Comparison of ENCODE assay signal across 12 cellular contexts in the genomic region with DNA sequence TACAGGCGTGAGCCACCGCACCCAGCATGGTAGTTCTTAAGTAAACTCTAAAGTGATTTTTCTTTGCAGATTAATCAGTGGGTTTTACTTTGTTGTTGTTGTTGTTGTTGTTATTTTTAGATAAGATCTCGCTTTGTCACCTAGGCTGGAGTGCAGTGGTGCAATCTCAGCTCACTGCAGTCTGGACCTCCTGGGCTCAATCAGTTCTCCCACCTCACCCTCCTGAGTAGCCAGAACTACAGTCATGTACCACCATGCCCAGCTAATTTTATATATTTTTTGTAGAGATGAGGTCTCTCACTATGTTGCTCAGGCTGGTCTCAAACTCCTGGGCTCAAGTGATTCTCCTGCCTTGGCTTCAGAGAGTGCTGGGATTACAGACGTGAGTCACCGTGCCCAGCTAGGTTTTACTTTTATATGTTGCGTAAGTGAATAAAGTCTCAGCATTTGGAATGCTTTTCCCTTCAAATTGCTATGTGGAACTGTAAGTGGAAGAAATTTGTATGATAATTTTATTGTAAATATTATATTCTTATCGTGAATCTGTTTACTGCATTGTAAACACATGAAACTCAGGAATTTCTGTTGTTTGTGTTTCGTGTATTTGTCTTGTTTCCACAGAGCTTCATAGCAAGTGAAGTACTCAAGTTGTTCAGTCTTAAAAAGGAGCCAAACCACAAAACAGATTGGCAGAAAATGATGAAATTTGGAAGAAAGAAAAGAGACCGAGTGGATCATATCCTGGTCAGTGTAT. TPM values are rescaled to one million over a fixed set of nuclear protein-coding genes. Genes with fewer than 3 reads are reported as not detected.
DNase-seq lines count a peak whose midpoint lies in the region; ATAC-seq and TF ChIP-seq lines count a peak whose summit lies in the region.
"Had no signal": no experiment of that assay in that cellular context is flagged by ENCODE, and none has a peak within 500 bp of the region (broad histone marks: within the 10 kb centered on the region; RNA-seq: fewer than 3 reads in every experiment).

No MANE protein-coding gene starts in this region.

- DNase-seq in HFFc6: peak; percentile 84
- peak; percentile 93 for DNase-seq in adipocyte (ENCODE audit: low read depth)
- DNase-seq in glomerular visceral epithelial cell (ENCODE audit: extremely low spot score): peak; percentile 8
- DNase-seq in SIG-M5 (lab: John Stamatoyannopoulos, UW): no peak
- no peak for DNase-seq in stimulated activated naive B cell treated with anti-CD40 and anti-IgM and Interleukin-4, amounts not matched to agents 10 μg/mL and 1 μg/mL and 100 μg/mL, for 72 hours
- no peak for DNase-seq in NCI-H2227 (lab: John Stamatoyannopoulos, UW; ENCODE audit: unreplicated experiment)
- DNase-seq: activated CD4-positive, alpha-beta T cell treated with anti-CD3 and anti-CD28 coated beads for 4 hours; activated naive CD4-positive, alpha-beta T cell treated with anti-CD3 and anti-CD28 coated beads, Interleukin-2, amount 50 U/mL, for 16 hours; kidney glomerular epithelial cell had no signal

- peak overlapping the region; percentile 21 for H3K4me3 ChIP-seq in adipocyte (ENCODE audit: low read length)
- peak overlapping the region; percentile 17 to 40 for H3K4me3 ChIP-seq in stomach smooth muscle (ENCODE audit: low read length in 2 of 2)

- peak overlapping the region; percentile 94 for H3K27ac Mint-ChIP-seq in HFFc6
- no peak overlapping the region for H3K27ac Mint-ChIP-seq in stimulated activated naive B cell treated with anti-CD40 and anti-IgM and Interleukin-4, amounts not matched to agents 10 μg/mL and 1 μg/mL and 100 μg/mL, for 72 hours
- H3K27ac Mint-ChIP-seq: progenitor cell of endocrine pancreas had no signal

- H3K4me1 ChIP-seq in adipocyte (ENCODE audit: control insufficient read depth, insufficient read depth, low read length) (peaks cover 18% of the 10 kb centered on the region), stomach smooth muscle (ENCODE audit: control insufficient read depth, insufficient read depth, low read length) (peaks cover 4% of the 10 kb centered on the region)

- H3K27ac ChIP-seq in stomach smooth muscle (ENCODE audit: low read length): peak overlapping the region; percentile 74

- H3K9me3 Mint-ChIP-seq in HFFc6: no peaks in the 10 kb centered on the region
- H3K9me3 Mint-ChIP-seq in stimulated activated naive B cell treated with anti-CD40 and anti-IgM and Interleukin-4, amounts not matched to agents 10 μg/mL and 1 μg/mL and 100 μg/mL, for 72 hours: no peaks in the 10 kb centered on the region

- no peak for ATAC-seq in stimulated activated naive B cell treated with anti-CD40 and anti-IgM and Interleukin-4, amounts not matched to agents 10 μg/mL and 1 μg/mL and 100 μg/mL, for 72 hours (replicated peaks)
- ATAC-seq: HCT116 had no signal

- H3K4me3 Mint-ChIP-seq in HFFc6: peak overlapping the region; percentile 75
- no peak overlapping the region for H3K4me3 Mint-ChIP-seq in stimulated activated naive B cell treated with anti-CD40 and anti-IgM and Interleukin-4, amounts not matched to agents 10 μg/mL and 1 μg/mL and 100 μg/mL, for 72 hours

- H3K36me3 ChIP-seq in adipocyte (ENCODE audit: control insufficient read depth, insufficient read depth, low read length, severe bottlenecking) (peaks cover 67% of the 10 kb centered on the region), stomach smooth muscle (ENCODE audit: control insufficient read depth in 2 of 2, insufficient read depth in 2 of 2, low read length in 2 of 2) (peaks cover 12 to 18% of the 10 kb centered on the region in 2 donors)

- no peak for TF ChIP-seq CTCF in HFFc6 (IDR thresholded peaks at IDR 0.05)

- peaks cover 4% of the 10 kb centered on the region; the same call in 1 of the 2 replicates for H3K27me3 Mint-ChIP-seq in HFFc6 (ENCODE audit: insufficient read depth)
- no peaks in the 10 kb centered on the region for H3K27me3 Mint-ChIP-seq in stimulated activated naive B cell treated with anti-CD40 and anti-IgM and Interleukin-4, amounts not matched to agents 10 μg/mL and 1 μg/mL and 100 μg/mL, for 72 hours
- H3K27me3 Mint-ChIP-seq: progenitor cell of endocrine pancreas had no signal

- peak overlapping the region; percentile 41 for H3K9ac ChIP-seq in adipocyte (ENCODE audit: low read length)
- no peak overlapping the region for H3K9ac ChIP-seq in stomach smooth muscle (ENCODE audit: low read length in 2 of 2)

- H3K27me3 ChIP-seq in adipocyte (replicated peaks; ENCODE audit: control insufficient read depth, insufficient read depth, low read length) (no peaks in the 10 kb centered on the region), stomach smooth muscle (ENCODE audit: control insufficient read depth in 1 of 2, insufficient read depth in 2 of 2, low read length in 2 of 2) (no peaks in the 10 kb centered on the region)

- peaks cover 17% of the 10 kb centered on the region for H3K4me1 Mint-ChIP-seq in HFFc6 (ENCODE audit: low read depth)
- H3K4me1 Mint-ChIP-seq in stimulated activated naive B cell treated with anti-CD40 and anti-IgM and Interleukin-4, amounts not matched to agents 10 μg/mL and 1 μg/mL and 100 μg/mL, for 72 hours: no peaks in the 10 kb centered on the region

- H3K9me3 ChIP-seq in adipocyte (ENCODE audit: control insufficient read depth, low read length): no peaks in the 10 kb centered on the region
- no peaks in the 10 kb centered on the region for H3K9me3 ChIP-seq in stomach smooth muscle (ENCODE audit: control insufficient read depth in 2 of 2, low read length in 2 of 2)

- peaks cover 52% of the 10 kb centered on the region for H3K36me3 Mint-ChIP-seq in HFFc6 (ENCODE audit: low read depth)
- H3K36me3 Mint-ChIP-seq in stimulated activated naive B cell treated with anti-CD40 and anti-IgM and Interleukin-4, amounts not matched to agents 10 μg/mL and 1 μg/mL and 100 μg/mL, for 72 hours: peaks cover 51 to 59% of the 10 kb centered on the region in 2 donors

RNA-seq across cellular contexts. Expression of gene QSOX1, which starts 56.2 kb away (rescaled TPM):
- total RNA-seq in HFFc6 (2021; fragmentation: NEBNext Ultra II Directional; extraction: Animal tissue kit (Norgen Biotek cat#: 25700)): 100 to 1,000 TPM; 321 to 467 (median 352) TPM

Comparison
In these comparisons a context has a peak if more than half of its experiments do, and no peak if none do; other contexts are left out.
1. DNase-seq: peak in HFFc6 (single experiment), adipocyte (single experiment) and glomerular visceral epithelial cell (single experiment); none in SIG-M5 (single experiment), stimulated activated naive B cell treated with anti-CD40 and anti-IgM and Interleukin-4, amounts not matched to agents 10 μg/mL and 1 μg/mL and 100 μg/mL, for 72 hours (single experiment) and NCI-H2227 (single experiment).